23 cellular contexts compared by ENCODE assay signal in genomic region chr22:17792289-17792688, GRCh38. TPM values are rescaled to one million over a fixed set of nuclear protein-coding genes. Genes with fewer than 3 reads are reported as not detected.
DNase-seq lines count a peak whose midpoint lies in the region; ATAC-seq, FAIRE-seq and TF ChIP-seq lines count a peak whose summit lies in the region.
"Had no signal": no experiment of that assay in that cellular context is flagged by ENCODE, and none has a peak within 500 bp of the region (broad histone marks: within the 10 kb centered on the region; RNA-seq: fewer than 3 reads in every experiment).

No MANE protein-coding gene starts in this region.

- H3K9ac ChIP-seq in HepG2 (ENCODE audit: insufficient read depth, low read depth, low read length) (no peak overlapping the region), Loucy (ENCODE audit: low read depth, low read length, poor library complexity, severe bottlenecking) (no peak overlapping the region), H1 (replicated peaks in 1 of 4; ENCODE audit: extremely low read depth in 1 of 4, low read depth in 3 of 4, low read length in 3 of 4) (no peak overlapping the region)

- 87% methylated on average over 3 of the region's 5 CpGs for WGBS in HepG2 (ENCODE audit: low lambda C conversion rate)
- 60% methylated on average over 1 of the region's 5 CpGs for WGBS in right lobe of liver (ENCODE audit: insufficient coverage, low coverage, low lambda C conversion rate, missing lambda C conversion rate)
- WGBS in H1 (ENCODE audit: extremely low coverage in 1 of 2, insufficient coverage in 1 of 2, insufficient read length in 1 of 2, insufficient replicate concordance in 2 of 2, low coverage in 1 of 2, low lambda C conversion rate in 2 of 2, missing lambda C conversion rate in 1 of 2), 2 experiments = 72% methylated on average over 5 of the region's 5 CpGs; no CpG with 5 or more reads in 1 of the 2 experiments

- H3K27ac ChIP-seq in HepG2 (ENCODE audit: extremely low read length, insufficient read depth, low read length) (no peak overlapping the region), right lobe of liver (no peak overlapping the region), H1 (ENCODE audit: low read depth, low read length) (no peak overlapping the region)
- H3K27ac ChIP-seq: pancreas, vagina had no signal

- no peak overlapping the region for H3K4ac ChIP-seq in H1 (replicated peaks; ENCODE audit: insufficient read length, low read depth, low read length)

- in situ Hi-C loops in HepG2 (cut with HindIII; ENCODE audit: extremely low pct_ligation_motif_present, low pct_unique_long_range_greater_than_20kb) = no loop called here

- H4K8ac ChIP-seq in H1 (ENCODE audit: extremely low read depth, insufficient read depth, low read length) = no peak overlapping the region

- TF ChIP-seq CTCF in HepG2 (CRISPR knock-in tag; IDR thresholded peaks at IDR 0.05) (no peak), right lobe of liver (IDR thresholded peaks at IDR 0.05) (no peak), Loucy (conservative IDR thresholded peaks at IDR 0.05; ENCODE audit: low read length) (peak; percentile 34), H1 (IDR thresholded peaks at IDR 0.05; ENCODE audit: control extremely low read depth in 1 of 3, insufficient read depth in 1 of 3, low read depth in 1 of 3, low read length in 3 of 3) (peak; percentile 50 to 69 (median 60)), foreskin fibroblast (IDR thresholded peaks at IDR 0.05; ENCODE audit: low read depth, low read length) (no peak)

- FAIRE-seq in HepG2 (lab: Jason Lieb, UNC) = no peak
- FAIRE-seq in H1 (lab: Jason Lieb, UNC) = no peak
- no peak for FAIRE-seq in RCC 7860 (lab: Jason Lieb, UNC)
- FAIRE-seq: astrocyte, colon, GM19239, pancreas had no signal

- peaks cover 3% of the 10 kb centered on the region for H3K4me1 ChIP-seq in HepG2 (ENCODE audit: insufficient read depth, low read length)
- H3K4me1 ChIP-seq in right lobe of liver = peaks cover 0 to 4% (median 1%) of the 10 kb centered on the region in 4 donors
- no peaks in the 10 kb centered on the region for H3K4me1 ChIP-seq in Loucy (ENCODE audit: insufficient read depth, low read length, poor library complexity, severe bottlenecking)
- no peaks in the 10 kb centered on the region for H3K4me1 ChIP-seq in H1 (replicated peaks in 1 of 4; ENCODE audit: control insufficient read depth in 3 of 4, insufficient read depth in 4 of 4, low read length in 3 of 4)
- H3K4me1 ChIP-seq: pancreas had no signal

- H3K23ac ChIP-seq in H1 (ENCODE audit: insufficient read length) = no peak overlapping the region

- no peak overlapping the region for H2BK20ac ChIP-seq in H1 (ENCODE audit: low read length)

- no peak overlapping the region for H2BK12ac ChIP-seq in H1 (ENCODE audit: low read depth, low read length)

- ATAC-seq in HepG2 (0 out of 3 replicates have a peak, but pooled peaks have one; percentile 17), right lobe of liver (no peak)
- ATAC-seq: pancreas had no signal

- H2AFZ ChIP-seq in HepG2 (ENCODE audit: low read length) (no peak overlapping the region), Loucy (ENCODE audit: low read length) (no peak overlapping the region), H1 (ENCODE audit: low read length) (no peak overlapping the region)

- no peak overlapping the region for H2BK120ac ChIP-seq in H1 (replicated peaks; ENCODE audit: low read depth, low read length)

- no peak overlapping the region for H3K27ac Mint-ChIP-seq in activated T-cell treated with anti-CD3 and anti-CD28 coated beads, Interleukin-2, amount 50 U/mL, for 24 hours

- H3K36me3 ChIP-seq in HepG2 (replicated peaks in 1 of 2; ENCODE audit: control insufficient read depth in 1 of 2, insufficient read depth in 2 of 2, low read length in 2 of 2) = peaks cover 4 to 6% of the 10 kb centered on the region in 2 experiments; a peak in 2 of 5 replicates
- peaks cover 0 to 15% (median 3%) of the 10 kb centered on the region in 4 donors for H3K36me3 ChIP-seq in right lobe of liver
- peaks cover 11% of the 10 kb centered on the region; the same call in 1 of the 2 replicates for H3K36me3 ChIP-seq in Loucy (ENCODE audit: insufficient read depth, low read length)
- H3K36me3 ChIP-seq in H1 (ENCODE audit: control insufficient read depth in 2 of 4, insufficient read depth in 4 of 4, low read length in 3 of 4) = no peaks in the 10 kb centered on the region

- POLR2A ChIA-PET in HepG2 (lab: Yijun Ruan, JAX) = no interaction called here
- POLR2A ChIA-PET in H1 (lab: Charles Lee; ENCODE audit: partially characterized antibody) = interaction anchor here (0.6 kb wide), 1 partner anchor 40 kb away, joined by 5 read pairs; no protein-coding TSS in a partner anchor

- no peak overlapping the region for H2AK5ac ChIP-seq in H1 (ENCODE audit: low read depth, low read length)

- H4K91ac ChIP-seq in H1 (replicated peaks; ENCODE audit: insufficient read length, low read length) = no peak overlapping the region

- H3K79me1 ChIP-seq in H1 (ENCODE audit: low read depth, low read length) = no peaks in the 10 kb centered on the region

- H3K4me2 ChIP-seq in HepG2 (ENCODE audit: low read depth, low read length) (no peak overlapping the region), Loucy (ENCODE audit: low read depth, low read length, poor library complexity, severe bottlenecking) (no peak overlapping the region), H1 (ENCODE audit: insufficient read depth in 1 of 2, low read depth in 2 of 2, low read length in 2 of 2) (no peak overlapping the region)

- no peak overlapping the region for H2BK15ac ChIP-seq in H1 (ENCODE audit: low read length)

- TF ChIP-seq EP300 in HepG2 (IDR thresholded peaks at IDR 0.05; ENCODE audit: low read depth in 2 of 2, low read length in 2 of 2) = no peak
- no peak for TF ChIP-seq EP300 in HepG2 (CRISPR knock-in tag; IDR thresholded peaks at IDR 0.05; ENCODE audit: borderline replicate concordance)
- TF ChIP-seq EP300 in H1 (IDR thresholded peaks at IDR 0.05; ENCODE audit: borderline replicate concordance in 1 of 2, low read depth in 2 of 2, low read length in 2 of 2) = no peak

- H3K56ac ChIP-seq in H1 (replicated peaks; ENCODE audit: insufficient read length, low read depth, low read length) = no peak overlapping the region

- H4K5ac ChIP-seq in H1 (ENCODE audit: insufficient read length, low read depth, low read length) = no peak overlapping the region

- H3K23me2 ChIP-seq in H1 (ENCODE audit: low read depth, low read length) = no peaks in the 10 kb centered on the region

- H3K27me3 Mint-ChIP-seq in activated T-cell treated with anti-CD3 and anti-CD28 coated beads, Interleukin-2, amount 50 U/mL, for 24 hours = no peaks in the 10 kb centered on the region

- H3K27me3 ChIP-seq in HepG2 (ENCODE audit: control insufficient read depth in 1 of 2, insufficient read depth in 2 of 2, low read length in 2 of 2) (no peaks in the 10 kb centered on the region; a peak in 1 of 5 replicates), right lobe of liver (no peaks in the 10 kb centered on the region), Loucy (ENCODE audit: insufficient read depth, low read length, poor library complexity, severe bottlenecking) (no peaks in the 10 kb centered on the region), H1 (replicated peaks in 1 of 4; ENCODE audit: control insufficient read depth in 3 of 4, extremely low read depth in 1 of 4, insufficient read depth in 3 of 4, low read length in 3 of 4) (no peaks in the 10 kb centered on the region)
- H3K27me3 ChIP-seq: pancreas, vagina had no signal

- no peak overlapping the region for H3K4me3 Mint-ChIP-seq in activated T-cell treated with anti-CD3 and anti-CD28 coated beads, Interleukin-2, amount 50 U/mL, for 24 hours

- no peaks in the 10 kb centered on the region for H3K4me1 Mint-ChIP-seq in activated T-cell treated with anti-CD3 and anti-CD28 coated beads, Interleukin-2, amount 50 U/mL, for 24 hours (ENCODE audit: low read depth)

- BruUV-seq in HepG2 (replicated peaks; lab: Mats Ljungman, UMichigan) = no TSS peak

- H3F3A ChIP-seq in Loucy (ENCODE audit: low read depth) = no peaks in the 10 kb centered on the region

- H2BK5ac ChIP-seq in H1 (ENCODE audit: low read depth, low read length) = no peak overlapping the region

- DNase-seq in HepG2 (ENCODE audit: low spot score) (no peak), right lobe of liver (no peak), H1 (ENCODE audit: low read depth in 1 of 2, low spot score in 2 of 2) (peak in 1 of 2 experiments; percentile 70), RCC 7860 (ENCODE audit: low spot score) (no peak), NCI-H2227 (lab: John Stamatoyannopoulos, UW; ENCODE audit: unreplicated experiment) (no peak), foreskin fibroblast (no peak)
- DNase-seq in activated T-cell treated with anti-CD3 and anti-CD28 coated beads, Interleukin-2, amount 50 U/mL, for 24 hours = no peak
- DNase-seq: ACHN; activated CD4-positive, alpha-beta T cell treated with anti-CD3 and anti-CD28 coated beads for 1 hour; activated CD8-positive, alpha-beta memory T cell treated with anti-CD3 and anti-CD28 coated beads, Interleukin-2, amount 50 U/mL, for 4 hours; activated naive CD4-positive, alpha-beta T cell; HCEC 1CT; Karpas-422; NCI-H1436; pancreas; SHP77 treated with DMSO at 0.1 percent for 48 hours; stimulated activated CD4-positive, alpha-beta T cell treated with anti-CD3 and anti-CD28 coated beads, Interleukin-2, amount 100 ng/mL, for 48 hours; substantia nigra had no signal

- no peaks in the 10 kb centered on the region for H4K20me1 ChIP-seq in HepG2 (ENCODE audit: insufficient read depth, low read length)
- H4K20me1 ChIP-seq in Loucy (ENCODE audit: insufficient read depth, low read length, poor library complexity, severe bottlenecking) = no peaks in the 10 kb centered on the region
- no peaks in the 10 kb centered on the region for H4K20me1 ChIP-seq in H1 (replicated peaks in 1 of 2; ENCODE audit: control insufficient read depth in 1 of 2, insufficient read depth in 2 of 2, low read length in 2 of 2)

- H3K79me2 ChIP-seq in HepG2 (ENCODE audit: insufficient read depth, low read length) = no peaks in the 10 kb centered on the region
- H3K79me2 ChIP-seq in Loucy (ENCODE audit: insufficient read depth, low read length) = no peaks in the 10 kb centered on the region
- no peaks in the 10 kb centered on the region for H3K79me2 ChIP-seq in H1 (ENCODE audit: control insufficient read depth in 1 of 2, insufficient read depth in 2 of 2, low read length in 2 of 2)

- no peak overlapping the region for H3K14ac ChIP-seq in H1 (ENCODE audit: insufficient read length)

- H3K9me3 ChIP-seq in HepG2 (ENCODE audit: low read length) = no peaks in the 10 kb centered on the region
- no peaks in the 10 kb centered on the region for H3K9me3 ChIP-seq in right lobe of liver
- no peaks in the 10 kb centered on the region for H3K9me3 ChIP-seq in Loucy (ENCODE audit: insufficient read depth, low read depth, low read length)
- H3K9me3 ChIP-seq in H1 (ENCODE audit: insufficient read depth in 2 of 2, low read depth in 1 of 2, low read length in 1 of 2) = no peaks in the 10 kb centered on the region
- H3K9me3 ChIP-seq: pancreas, vagina had no signal

- H3K9me3 Mint-ChIP-seq in activated T-cell treated with anti-CD3 and anti-CD28 coated beads, Interleukin-2, amount 50 U/mL, for 24 hours = no peaks in the 10 kb centered on the region

- no peak overlapping the region for H3K18ac ChIP-seq in H1 (ENCODE audit: extremely low read depth, low read length)

- no peak for TF ChIP-seq RAD21 in HepG2 (CRISPR knock-in tag; IDR thresholded peaks at IDR 0.05)
- TF ChIP-seq RAD21 in H1 (IDR thresholded peaks at IDR 0.05 in 1 of 2, conservative IDR thresholded peaks at IDR 0.05 in 1 of 2; ENCODE audit: low read depth in 2 of 2, low read length in 2 of 2) = peak; percentile 50 to 62

- CTCF ChIA-PET in HepG2 (lab: Yijun Ruan, JAX; ENCODE audit: low intra/inter-chr PET ratio, low total read pairs) = no interaction called here
- CTCF ChIA-PET in H1 (lab: Charles Lee; ENCODE audit: partially characterized antibody) = interaction anchor here (0.8 to 10.7 kb wide), 13 partner anchors 9 to 282 kb away, joined by 3 to 174 read pairs (median 5); no protein-coding TSS in a partner anchor

- intact Hi-C loops in HepG2 (cut with micrococcal nuclease; ENCODE audit: unreplicated experiment) (no loop called here), right lobe of liver (cut with DNase I) (no loop called here)

- no peak for TF ChIP-seq POLR2A in HepG2 (IDR thresholded peaks at IDR 0.05; ENCODE audit: insufficient read depth in 1 of 2, low read depth in 2 of 2, low read length in 2 of 2)
- no peak for TF ChIP-seq POLR2A in right lobe of liver (IDR thresholded peaks at IDR 0.05)
- TF ChIP-seq POLR2A in H1 (IDR thresholded peaks at IDR 0.05; ENCODE audit: control extremely low read depth in 1 of 2, low read depth in 2 of 2, low read length in 2 of 2) = no peak

- no peaks in the 10 kb centered on the region for H3K9me2 ChIP-seq in Loucy (replicated peaks; ENCODE audit: low read depth, low read length)

- H3K36me3 Mint-ChIP-seq in activated T-cell treated with anti-CD3 and anti-CD28 coated beads, Interleukin-2, amount 50 U/mL, for 24 hours (ENCODE audit: low read depth) = peaks cover 20% of the 10 kb centered on the region

- H3K4me3 ChIP-seq in HepG2 (replicated peaks in 1 of 3; ENCODE audit: insufficient read depth in 1 of 3, low read depth in 2 of 3, low read length in 3 of 3) = no peak overlapping the region
- H3K4me3 ChIP-seq in right lobe of liver = no peak overlapping the region
- H3K4me3 ChIP-seq in Loucy (ENCODE audit: low read length, poor library complexity, severe bottlenecking) = no peak overlapping the region
- no peak overlapping the region for H3K4me3 ChIP-seq in H1 (ENCODE audit: extremely low read depth in 1 of 4, insufficient read depth in 2 of 4, low read depth in 3 of 4, low read length in 4 of 4)
- H3K4me3 ChIP-seq in foreskin fibroblast (ENCODE audit: low read depth in 1 of 2, low read length in 2 of 2) = no peak overlapping the region
- H3K4me3 ChIP-seq: pancreas, vagina had no signal

RNA-seq across cellular contexts. Expression of gene BID, which starts 18.0 kb away (rescaled TPM):
- 47.6 and 51.7 TPM in 2 replicates for total RNA-seq in HepG2 (2016; rRNA removed; fragmentation: Illumina TruSeq; extraction: Trizol)
- 16.5 and 25.0 TPM in 2 replicates for total RNA-seq in HepG2 (2016; cell fraction: cytosol; rRNA removed; fragmentation: Illumina TruSeq; extraction: Trizol; ENCODE audit: low read depth)
- total RNA-seq in HepG2 (2016; cell fraction: insoluble cytoplasmic fraction; rRNA removed; fragmentation: Illumina TruSeq; extraction: Trizol) = 48.2 and 51.2 TPM in 2 replicates
- total RNA-seq in HepG2 (2016; cell fraction: membrane; rRNA removed; fragmentation: Illumina TruSeq; extraction: Trizol) = 24.9 and 33.2 TPM in 2 replicates
- total RNA-seq in HepG2 (2016; cell fraction: nucleus; rRNA removed; fragmentation: Illumina TruSeq; extraction: Trizol) = 27.0 and 29.0 TPM in 2 replicates
- polyA plus RNA-seq in HepG2 (2011; rRNA removed) = 35.3 and 44.7 TPM in 2 replicates
- polyA plus RNA-seq in HepG2 (2011; cell fraction: cytosol; rRNA removed) = 51.3 and 78.1 TPM in 2 replicates
- polyA plus RNA-seq in HepG2 (2011; cell fraction: nucleus; rRNA removed) = 37.6 and 38.4 TPM in 2 replicates
- 16.2 and 31.9 TPM in 2 replicates for polyA plus RNA-seq in HepG2 (2012)
- 22.8 and 28.7 TPM in 2 replicates for polyA plus RNA-seq in HepG2 (2016; cell fraction: cytosol; fragmentation: Illumina TruSeq; extraction: Trizol; ENCODE audit: low read depth)
- 39.0 and 42.7 TPM in 2 replicates for polyA plus RNA-seq in HepG2 (2016; cell fraction: insoluble cytoplasmic fraction; fragmentation: Illumina TruSeq; extraction: Trizol; ENCODE audit: low read depth)
- polyA plus RNA-seq in HepG2 (2016; cell fraction: membrane; fragmentation: Illumina TruSeq; extraction: Trizol; ENCODE audit: low read depth) = 26.7 and 27.3 TPM in 2 replicates
- polyA plus RNA-seq in HepG2 (2016; cell fraction: nucleus; fragmentation: Illumina TruSeq; extraction: Trizol; ENCODE audit: insufficient read depth, low read depth) = 47.0 TPM in 2 replicates
- polyA minus RNA-seq in HepG2 (2011; rRNA and poly(A)+ RNA removed; ENCODE audit: low replicate concordance) = 35.1 and 45.0 TPM in 2 replicates
- polyA minus RNA-seq in HepG2 (2011; cell fraction: cytosol; rRNA and poly(A)+ RNA removed) = 15.2 and 16.8 TPM in 2 replicates
- polyA minus RNA-seq in HepG2 (2011; cell fraction: nucleus; rRNA and poly(A)+ RNA removed) = 4.4 and 8.2 TPM in 2 replicates
- 10 to 100 TPM; 30.5 to 57.3 (median 36.2) TPM for total RNA-seq in right lobe of liver
- total RNA-seq in H1 (2021; fragmentation: NEBNext Ultra II Directional; extraction: Animal tissue kit (Norgen Biotek cat#: 25700)) = 39.3 and 41.6 TPM in 2 replicates
- polyA plus RNA-seq in H1 (2011; rRNA removed) = 114 and 133 TPM in 2 replicates
- polyA plus RNA-seq in H1 (2011; cell fraction: cytosol; rRNA removed) = 90.6 TPM
- 66.4 TPM for polyA plus RNA-seq in H1 (2011; cell fraction: nucleus; rRNA removed)
- 33.0 to 44.6 TPM (median 43.2 TPM) in 4 replicates for polyA plus RNA-seq in H1 (2012, experiment 1 of 2)
- 24.4 TPM for polyA plus RNA-seq in H1 (2012, experiment 2 of 2)
- 52.8 TPM for polyA plus RNA-seq in H1 (2013, experiment 1 of 2)
- 53.5 TPM for polyA plus RNA-seq in H1 (2013, experiment 2 of 2)
- 15.5 and 15.6 TPM in 2 replicates for polyA minus RNA-seq in H1 (2011; rRNA and poly(A)+ RNA removed)
- polyA minus RNA-seq in H1 (2011; cell fraction: cytosol; rRNA and poly(A)+ RNA removed) = 29.1 TPM
- polyA minus RNA-seq in H1 (2011; cell fraction: nucleus; rRNA and poly(A)+ RNA removed) = 14.9 TPM

Comparison
In these comparisons a context has a peak if more than half of its experiments do, and no peak if none do; other contexts are left out.
1. CTCF ChIP-seq: peak in Loucy (single experiment) and H1 (3 of 3); none in HepG2 (single experiment), right lobe of liver (0 of 4) and foreskin fibroblast (single experiment).
2. Of the 41 proteins assayed by ChIP-seq in both HepG2 and H1: peak only in HepG2: none; only in H1: CTCF and RAD21; in both: none; in neither: 39.